In the genomic region with DNA sequence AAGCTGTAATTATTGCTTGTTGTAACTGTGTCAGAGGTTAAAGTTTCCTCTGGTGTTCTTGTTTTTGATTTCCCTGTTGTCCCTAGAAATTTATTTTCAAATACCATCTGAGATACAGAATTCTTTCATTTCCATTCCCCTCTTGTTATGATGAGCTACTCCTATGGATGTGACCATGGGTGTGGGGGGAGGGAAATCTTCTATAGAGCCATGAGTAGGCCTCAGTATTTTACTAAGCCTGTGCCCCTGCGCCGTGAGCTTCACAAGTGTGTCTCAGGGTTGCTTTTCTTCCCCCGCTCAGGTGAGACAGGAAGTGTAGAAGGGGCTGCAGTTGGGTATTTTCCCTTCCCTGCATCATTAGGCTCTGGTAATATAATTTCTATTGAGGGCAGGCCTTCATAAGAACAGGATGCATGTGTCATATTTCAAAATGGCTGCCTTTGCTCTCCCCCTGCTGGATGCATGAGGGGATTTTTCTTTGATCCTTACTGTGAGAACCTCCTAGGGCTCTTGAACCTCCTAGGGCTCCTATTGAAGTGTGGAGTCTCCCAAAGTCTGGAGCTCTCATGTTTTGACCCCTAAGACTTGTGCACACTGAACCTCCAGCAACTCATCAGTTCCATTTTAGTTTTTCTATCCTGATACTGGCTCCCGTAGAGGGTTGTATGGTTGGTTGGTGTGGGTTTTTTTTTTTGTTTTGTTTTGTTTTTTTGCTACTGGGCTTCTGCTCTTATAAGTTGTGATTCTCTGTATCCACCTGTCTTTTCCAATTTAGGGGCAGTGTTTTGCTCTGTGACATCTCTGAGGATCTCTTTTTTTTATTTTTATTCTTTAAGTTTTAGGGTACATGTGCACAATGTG, we compare ENCODE assay signal across 8 cellular contexts.
DNase-seq lines count a peak whose midpoint lies in the region; ATAC-seq and TF ChIP-seq lines count a peak whose summit lies in the region.

No MANE protein-coding gene starts in this region.

- no peak overlapping the region for H3K14ac ChIP-seq in mesenchymal stem cell (ENCODE audit: low read length in 2 of 2)

- no peak overlapping the region for H3K4ac ChIP-seq in mesenchymal stem cell (ENCODE audit: low read depth in 1 of 2, low read length in 2 of 2)

- H2BK5ac ChIP-seq in mesenchymal stem cell (ENCODE audit: low read depth, low read length, poor library complexity, severe bottlenecking), result peak overlapping the region; percentile 22

- peak; percentile 85 for TF ChIP-seq CTCF in C4-2B (conservative IDR thresholded peaks at IDR 0.05)
- no peak for TF ChIP-seq CTCF in tibial artery (IDR thresholded peaks at IDR 0.05)

- no peak overlapping the region for H3K4me3 ChIP-seq in MG63
- H3K4me3 ChIP-seq in mesenchymal stem cell (ENCODE audit: insufficient read depth in 1 of 2, low read depth in 1 of 2, low read length in 2 of 2), result no peak overlapping the region
- H3K4me3 ChIP-seq in tibial artery, result no peak overlapping the region

- peak overlapping the region; percentile 35 for H3K9ac ChIP-seq in mesenchymal stem cell (ENCODE audit: low read length)

- H2AFZ ChIP-seq in mesenchymal stem cell (ENCODE audit: low read depth, low read length), result no peak overlapping the region

- H3K36me3 ChIP-seq in MG63 (no peaks in the 10 kb centered on the region), mesenchymal stem cell (ENCODE audit: control insufficient read depth in 1 of 2, insufficient read depth in 2 of 2, low read depth in 1 of 2, low read length in 2 of 2) (no peaks in the 10 kb centered on the region), tibial artery (no peaks in the 10 kb centered on the region)

- WGBS in mesenchymal stem cell, result 97% methylated on average over 4 of the region's 4 CpGs

- peak overlapping the region in 1 of 2 experiments; percentile 61 for H2BK12ac ChIP-seq in mesenchymal stem cell (ENCODE audit: low read length in 2 of 2)

- peak overlapping the region; percentile 70 for H4K8ac ChIP-seq in mesenchymal stem cell (ENCODE audit: low read length)

- H3K9me3 ChIP-seq in MG63, result no peaks in the 10 kb centered on the region
- H3K9me3 ChIP-seq in mesenchymal stem cell (ENCODE audit: control insufficient read depth, low read length), result no peaks in the 10 kb centered on the region
- H3K9me3 ChIP-seq in tibial artery, result no peaks in the 10 kb centered on the region

- H3K4me2 ChIP-seq in mesenchymal stem cell (ENCODE audit: low read length, poor library complexity, severe bottlenecking), result no peak overlapping the region

- no peak overlapping the region for H3K23ac ChIP-seq in mesenchymal stem cell (ENCODE audit: low read length in 2 of 2)

- H3K4me1 ChIP-seq in mesenchymal stem cell (ENCODE audit: control insufficient read depth, insufficient read depth, low read depth, low read length) (peaks cover 14% of the 10 kb centered on the region), tibial artery (no peaks in the 10 kb centered on the region)

- ATAC-seq in GM19043 (IDR thresholded peaks at IDR 0.05; ENCODE audit: low read depth, unreplicated experiment), result peak; percentile 67

- H2BK15ac ChIP-seq in mesenchymal stem cell (ENCODE audit: low read depth, poor library complexity, severe bottlenecking), result no peak overlapping the region

- peak overlapping the region; percentile 43 for H2AK5ac ChIP-seq in mesenchymal stem cell (ENCODE audit: low read length, severe bottlenecking)

- H2BK120ac ChIP-seq in mesenchymal stem cell (ENCODE audit: low read depth, low read length), result no peak overlapping the region

- intact Hi-C loops in tibial artery (cut with DNase I; ENCODE audit: low total_unique reads), result no loop called here

- H3K27ac ChIP-seq in C4-2B, result no peak overlapping the region
- H3K27ac ChIP-seq in mesenchymal stem cell (ENCODE audit: low read length, poor library complexity, severe bottlenecking), result peak overlapping the region; percentile 14
- no peak overlapping the region for H3K27ac ChIP-seq in tibial artery

- no peak overlapping the region for H3K18ac ChIP-seq in mesenchymal stem cell (ENCODE audit: low read depth in 1 of 2, low read length in 2 of 2)

- no peaks in the 10 kb centered on the region for H3K27me3 ChIP-seq in MG63
- H3K27me3 ChIP-seq in mesenchymal stem cell (ENCODE audit: control insufficient read depth in 1 of 2, insufficient read depth in 1 of 2, low read length in 2 of 2), result no peaks in the 10 kb centered on the region
- no peaks in the 10 kb centered on the region for H3K27me3 ChIP-seq in tibial artery

- peaks cover 14% of the 10 kb centered on the region for H3K79me1 ChIP-seq in mesenchymal stem cell (replicated peaks; ENCODE audit: low read length, poor library complexity, severe bottlenecking)

- DNase-seq in MG63 (peak; percentile 12), cerebellar cortex (ENCODE audit: low spot score) (peak; percentile 60), mesenchymal stem cell (peak; percentile 61), tibial artery (no peak), NOMO-1 (lab: John Stamatoyannopoulos, UW; ENCODE audit: unreplicated experiment in 2 of 2) (no peak), GOT3 (lab: John Stamatoyannopoulos, UW) (no peak)

- no peak overlapping the region for H4K91ac ChIP-seq in mesenchymal stem cell (ENCODE audit: low read length)

Comparison
In these comparisons a context has a peak if more than half of its experiments do, and no peak if none do; other contexts are left out.
1. DNase-seq: peak in MG63 (single experiment), cerebellar cortex (single experiment) and mesenchymal stem cell (single experiment); none in tibial artery (0 of 2), NOMO-1 (0 of 2) and GOT3 (single experiment).